Comparison of ENCODE assay signal across 1 cellular context in genomic region chr7:98900815-98901214, GRCh38.
TF ChIP-seq lines count a peak whose summit lies in the region.

No MANE protein-coding gene starts in this region.

TF ChIP-seq in K562, 482 proteins besides CTCF, POLR2A, EP300 and RAD21:
- TF ChIP-seq BMI1 (IDR thresholded peaks at IDR 0.05; ENCODE audit: low read length) (no peak), ZFP36 (IDR thresholded peaks at IDR 0.05; ENCODE audit: low read depth, low read length, partially characterized antibody) (peak; percentile 68)
TF ChIP-seq in K562: peak in this region for 1.
